8 cellular contexts compared by ENCODE assay signal in genomic region chr1:151165281-151165737, GRCh38. TPM values are rescaled to one million over a fixed set of nuclear protein-coding genes. Genes with fewer than 3 reads are reported as not detected.
DNase-seq lines count a peak whose midpoint lies in the region; ATAC-seq and TF ChIP-seq lines count a peak whose summit lies in the region.

No MANE protein-coding gene starts in this region.

- H3K36me3 Mint-ChIP-seq in stimulated activated memory B cell treated with anti-CD40 and anti-IgM and Interleukin-4, amounts not matched to agents 10 μg/mL and 1 μg/mL and 100 μg/mL, for 72 hours, result peaks cover 5% of the 10 kb centered on the region

- DNase-seq in AG04449 (ENCODE audit: low read depth, low spot score) (no peak), NCI-H526 (lab: John Stamatoyannopoulos, UW) (peak; percentile 69 to 81), cardiac fibroblast (ENCODE audit: low read depth in 2 of 2) (peak; percentile 57 to 75), kidney epithelial cell (ENCODE audit: low read depth) (no peak), NK-92 (lab: John Stamatoyannopoulos, UW; ENCODE audit: unreplicated experiment) (no peak)

- CTCF ChIA-PET in AG04449 (lab: Yijun Ruan, JAX), result interaction anchor here (0.8 to 19.8 kb wide), 7 partner anchors 10 to 141 kb away, joined by 3 to 412 read pairs (median 5); partner anchors contain the start of genes TMOD4 and TNFAIP8L2

- POLR2A ChIA-PET in AG04449 (lab: Yijun Ruan, JAX), result interaction anchor here (0.7 to 1.6 kb wide), 6 partner anchors 11 to 66 kb away, joined by 3 to 8 read pairs (median 3); partner anchors contain the start of genes SEMA6C, TMOD4 and VPS72

- peaks cover 34% of the 10 kb centered on the region for H3K4me1 Mint-ChIP-seq in stimulated activated memory B cell treated with anti-CD40 and anti-IgM and Interleukin-4, amounts not matched to agents 10 μg/mL and 1 μg/mL and 100 μg/mL, for 72 hours

- no peaks in the 10 kb centered on the region for H3K27me3 ChIP-seq in kidney epithelial cell (ENCODE audit: control insufficient read depth, insufficient read depth, low read length)

- H3K4me3 ChIP-seq in AG04449 (ENCODE audit: low read depth, low read length), result peak overlapping the region; percentile 87
- peak overlapping the region; percentile 67 to 88 for H3K4me3 ChIP-seq in cardiac fibroblast (replicated peaks in 1 of 2; ENCODE audit: low read depth in 2 of 2, low read length in 2 of 2)
- H3K4me3 ChIP-seq in kidney epithelial cell (ENCODE audit: low read depth, low read length), result peak overlapping the region; percentile 54

- H3K27me3 Mint-ChIP-seq in stimulated activated memory B cell treated with anti-CD40 and anti-IgM and Interleukin-4, amounts not matched to agents 10 μg/mL and 1 μg/mL and 100 μg/mL, for 72 hours, result no peaks in the 10 kb centered on the region

- TF ChIP-seq CTCF in AG04449 (IDR thresholded peaks at IDR 0.05; ENCODE audit: insufficient read depth, low read length, missing control alignments) (no peak), cardiac fibroblast (IDR thresholded peaks at IDR 0.05; ENCODE audit: low read depth, low read length) (no peak), kidney epithelial cell (IDR thresholded peaks at IDR 0.05; ENCODE audit: insufficient read depth, low read length, poor library complexity, severe bottlenecking) (no peak)

- peak overlapping the region; percentile 79 for H3K27ac Mint-ChIP-seq in stimulated activated memory B cell treated with anti-CD40 and anti-IgM and Interleukin-4, amounts not matched to agents 10 μg/mL and 1 μg/mL and 100 μg/mL, for 72 hours

- H3K9me3 Mint-ChIP-seq in stimulated activated memory B cell treated with anti-CD40 and anti-IgM and Interleukin-4, amounts not matched to agents 10 μg/mL and 1 μg/mL and 100 μg/mL, for 72 hours, result no peaks in the 10 kb centered on the region

- peaks cover 1% of the 10 kb centered on the region for H3K36me3 ChIP-seq in kidney epithelial cell (ENCODE audit: control insufficient read depth, insufficient read depth, low read length)

- ATAC-seq in GM19351 (IDR thresholded peaks at IDR 0.05; ENCODE audit: unreplicated experiment) (peak; percentile 4), HG03571 (IDR thresholded peaks at IDR 0.05; ENCODE audit: unreplicated experiment) (no peak)
- ATAC-seq in stimulated activated memory B cell treated with anti-CD40 and anti-IgM and Interleukin-4, amounts not matched to agents 10 μg/mL and 1 μg/mL and 100 μg/mL, for 72 hours, result no peak

- peak overlapping the region; percentile 73 for H3K4me3 Mint-ChIP-seq in stimulated activated memory B cell treated with anti-CD40 and anti-IgM and Interleukin-4, amounts not matched to agents 10 μg/mL and 1 μg/mL and 100 μg/mL, for 72 hours

RNA-seq across cellular contexts. Expression of gene LYSMD1, which starts 0.4 kb away (rescaled TPM):
- 8.1 and 9.7 TPM in 2 replicates for total RNA-seq in kidney epithelial cell

RNA-seq across cellular contexts. Expression of gene SCNM1, which starts 0.6 kb away (rescaled TPM):
- total RNA-seq in kidney epithelial cell, result 52.6 and 60.1 TPM in 2 replicates

RNA-seq across cellular contexts. Expression of gene TNFAIP8L2, which starts 8.9 kb away (rescaled TPM):
- total RNA-seq in kidney epithelial cell, result not detected in 2 replicates

RNA-seq across cellular contexts. Expression of gene TMOD4, which starts 10.5 kb away (rescaled TPM):
- not detected in 2 replicates for total RNA-seq in kidney epithelial cell

RNA-seq across cellular contexts. Expression of gene SEMA6C, which starts 18.9 kb away (rescaled TPM):
- total RNA-seq in kidney epithelial cell, result 6.9 and 9.9 TPM in 2 replicates

Comparison
In these comparisons a context has a peak if more than half of its experiments do, and no peak if none do; other contexts are left out.
1. DNase-seq: peak in NCI-H526 (2 of 2) and cardiac fibroblast (2 of 2); none in AG04449 (single experiment), kidney epithelial cell (single experiment) and NK-92 (single experiment).
2. Peak in every context shown above with its lines, with median percentiles within 50 percentile points of each other: H3K4me3 ChIP-seq.